Comparison of ENCODE assay signal across 9 cellular contexts in the genomic region with DNA sequence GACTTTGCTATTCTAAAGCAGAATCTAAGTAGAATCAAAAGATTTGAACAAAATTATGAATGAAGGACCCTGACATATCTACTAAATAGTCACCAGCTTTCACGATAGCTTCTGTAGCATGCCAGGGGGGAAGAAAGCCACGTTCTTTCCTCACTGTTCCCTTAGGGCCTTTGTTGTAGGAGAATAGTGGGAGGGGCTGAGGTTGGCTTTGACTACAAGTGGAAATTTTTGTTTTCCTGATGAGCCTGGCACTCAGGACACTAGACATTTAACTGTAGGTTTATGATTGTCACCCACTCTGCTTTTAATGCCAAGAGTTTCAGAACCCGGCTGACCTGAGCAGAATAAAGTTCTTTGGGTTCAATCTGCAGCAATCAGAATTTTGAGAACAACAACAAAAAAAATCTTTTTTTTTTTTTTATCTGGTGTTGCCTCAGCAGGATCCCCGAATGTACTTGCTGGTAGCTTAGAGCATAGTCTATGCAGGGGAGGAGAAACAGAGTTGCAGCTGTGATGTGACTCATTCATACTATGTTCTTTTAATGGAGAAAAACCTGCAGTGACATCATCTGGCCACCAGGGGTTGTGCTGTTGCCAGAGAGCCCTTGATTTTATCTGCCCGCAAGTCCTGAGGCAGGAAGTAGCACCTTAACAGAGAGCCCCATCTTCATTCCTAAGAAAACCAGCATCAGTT. TPM values are rescaled to one million over a fixed set of nuclear protein-coding genes. Genes with fewer than 3 reads are reported as not detected.
DNase-seq lines count a peak whose midpoint lies in the region; TF ChIP-seq lines count a peak whose summit lies in the region.
"Had no signal": no experiment of that assay in that cellular context is flagged by ENCODE, and none has a peak within 500 bp of the region (broad histone marks: within the 10 kb centered on the region; RNA-seq: fewer than 3 reads in every experiment).

No MANE protein-coding gene starts in this region.

- no peaks in the 10 kb centered on the region for H3K9me3 ChIP-seq in HAP-1
- H3K9me3 ChIP-seq in ascending aorta: no peaks in the 10 kb centered on the region
- H3K9me3 ChIP-seq: BLaER1 treated with 17β-estradiol and CSF1 and Interleukin-3, amounts not matched to agents 10 nM and 100 nM had no signal

- in situ Hi-C loops in HAP-1 (cut with MboI; ENCODE audit: low sequenced_read_pairs): no loop called here

- no peaks in the 10 kb centered on the region for H3K36me3 ChIP-seq in HAP-1 (replicated peaks)
- no peaks in the 10 kb centered on the region for H3K36me3 ChIP-seq in ascending aorta
- H3K36me3 ChIP-seq: BLaER1 treated with 17β-estradiol and CSF1 and Interleukin-3, amounts not matched to agents 10 nM and 100 nM had no signal

- H3K4me3 ChIP-seq in HAP-1 (no peak overlapping the region), ascending aorta (no peak overlapping the region)
- H3K4me3 ChIP-seq: BLaER1 treated with 17β-estradiol and CSF1 and Interleukin-3, amounts not matched to agents 10 nM and 100 nM had no signal

- H3K27ac ChIP-seq in ascending aorta: no peak overlapping the region
- H3K27ac ChIP-seq: BLaER1 treated with 17β-estradiol and CSF1 and Interleukin-3, amounts not matched to agents 10 nM and 100 nM had no signal

- H3K4me1 ChIP-seq in HAP-1 (no peaks in the 10 kb centered on the region; the same call in 1 of the 2 replicates), ascending aorta (peaks cover 10 to 30% of the 10 kb centered on the region in 2 donors)
- H3K4me1 ChIP-seq: BLaER1 treated with 17β-estradiol and CSF1 and Interleukin-3, amounts not matched to agents 10 nM and 100 nM had no signal

- peak; percentile 60 for TF ChIP-seq CTCF in LNCAP (IDR thresholded peaks at IDR 0.05)
- peak; percentile 49 to 71 (median 65) for TF ChIP-seq CTCF in ascending aorta (IDR thresholded peaks at IDR 0.05)

- H3K27me3 ChIP-seq in HAP-1 (ENCODE audit: low read depth) (no peaks in the 10 kb centered on the region), ascending aorta (no peaks in the 10 kb centered on the region)
- H3K27me3 ChIP-seq: BLaER1 treated with 17β-estradiol and CSF1 and Interleukin-3, amounts not matched to agents 10 nM and 100 nM had no signal

- intact Hi-C loops in ascending aorta (cut with DNase I): loop anchor here (2.0 to 5.0 kb wide), 2 partner anchors 70 to 109 kb away; partner anchors contain the start of gene HDDC2

- peak; percentile 41 for DNase-seq in NCI-H1105 treated with DMSO at 0.1 percent for 48 hours (lab: John Stamatoyannopoulos, UW)
- DNase-seq in NCI-H1105 (lab: John Stamatoyannopoulos, UW): no peak
- peak; percentile 74 to 76 for DNase-seq in HAP-1 (ENCODE audit: low spot score in 2 of 2)
- DNase-seq in SW 1271 (lab: John Stamatoyannopoulos, UW): peak; percentile 38 to 73
- peak; percentile 10 to 77 for DNase-seq in ascending aorta (ENCODE audit: low spot score in 2 of 2)
- peak; percentile 81 for DNase-seq in iPS-NIHi7 (ENCODE audit: extremely low spot score)
- peak; percentile 22 to 36 for DNase-seq in stimulated activated CD4-positive, alpha-beta T cell treated with anti-CD3 and anti-CD28 coated beads, Interleukin-1b, Interleukin-23, amount 100 ng/mL, for 4 hours (ENCODE audit: low read depth in 2 of 2)

RNA-seq across cellular contexts. Expression of gene TPD52L1, which starts 38.5 kb away (rescaled TPM):
- total RNA-seq in ascending aorta: 93.6 TPM
